ENCODE assay signal across 8 cellular contexts in genomic region chr11:86954288-86955110, GRCh38. TPM values are rescaled to one million over a fixed set of nuclear protein-coding genes. Genes with fewer than 3 reads are reported as not detected.
DNase-seq lines count a peak whose midpoint lies in the region; ATAC-seq and TF ChIP-seq lines count a peak whose summit lies in the region.

No MANE protein-coding gene starts in this region.

- TF ChIP-seq EP300 in esophagus muscularis mucosa (IDR thresholded peaks at IDR 0.05), result no peak
- no peak for TF ChIP-seq EP300 in neural cell (conservative IDR thresholded peaks at IDR 0.05; ENCODE audit: poor library complexity, severe bottlenecking)

- WGBS in GM23248 (ENCODE audit: low coverage in 1 of 2, low lambda C conversion rate in 2 of 2, missing lambda C conversion rate in 2 of 2), 2 experiments, result 3 to 4% methylated on average over 22 to 40 of the region's 43 CpGs
- WGBS in esophagus muscularis mucosa, result 12% methylated on average over 10 of the region's 43 CpGs

- H3K36me3 ChIP-seq in GM23248 (ENCODE audit: low read depth) (peaks cover 6% of the 10 kb centered on the region; the same call in 1 of the 2 replicates), SJSA1 (0 out of 2 replicates have a peak, but pooled peaks cover 2% of the 10 kb centered on the region), esophagus muscularis mucosa (peaks cover 0 to 22% (median 4%) of the 10 kb centered on the region in 4 donors), neural cell (ENCODE audit: insufficient read depth, low read length) (no peaks in the 10 kb centered on the region)

- no peak for ATAC-seq in HG02571 (IDR thresholded peaks at IDR 0.05; ENCODE audit: unreplicated experiment)

- H3K27ac ChIP-seq in GM23248 (peak overlapping the region; percentile 41), SJSA1 (no peak overlapping the region), esophagus muscularis mucosa (replicated peaks in 1 of 4) (peak overlapping the region; percentile 91 to 95 (median 94)), neural cell (ENCODE audit: low read length) (no peak overlapping the region)

- H3K9ac ChIP-seq in GM23248 (peak overlapping the region; percentile 78), neural cell (ENCODE audit: low read length) (peak overlapping the region; percentile 58)

- H3K27me3 ChIP-seq in GM23248 (replicated peaks; ENCODE audit: insufficient read depth) (no peaks in the 10 kb centered on the region), SJSA1 (replicated peaks) (no peaks in the 10 kb centered on the region), esophagus muscularis mucosa (no peaks in the 10 kb centered on the region), neural cell (ENCODE audit: insufficient read depth, low read depth, low read length) (no peaks in the 10 kb centered on the region)

- H4K20me1 ChIP-seq in GM23248 (ENCODE audit: insufficient read depth), result no peaks in the 10 kb centered on the region
- H4K20me1 ChIP-seq in neural cell (ENCODE audit: insufficient read depth), result no peaks in the 10 kb centered on the region

- in situ Hi-C loops in GM23248 (cut with MboI), result no loop called here

- peaks cover 0 to 3% of the 10 kb centered on the region in 2 donors for H3K36me3 Mint-ChIP-seq in CD14-positive monocyte

- intact Hi-C loops in CD14-positive monocyte (cut with micrococcal nuclease), result no loop called here
- intact Hi-C loops in esophagus muscularis mucosa (cut with DNase I), result loop anchor here (5.0 kb wide), 1 partner anchor 83 kb away; the partner anchor contains the start of gene TMEM135

- no peak for TF ChIP-seq RAD21 in neural cell (conservative IDR thresholded peaks at IDR 0.05)

- H2AFZ ChIP-seq in GM23248, result peak overlapping the region; percentile 69
- H2AFZ ChIP-seq in neural cell (ENCODE audit: low read depth, low read length), result peak overlapping the region; percentile 14

- TF ChIP-seq POLR2A in esophagus muscularis mucosa (IDR thresholded peaks at IDR 0.05; ENCODE audit: low read depth), result no peak

- peak overlapping the region in 1 of 7 donors; percentile 82 for H3K27ac Mint-ChIP-seq in CD14-positive monocyte

- H3K4me2 ChIP-seq in GM23248 (ENCODE audit: unreplicated experiment), result peak overlapping the region; percentile 86
- no peak overlapping the region for H3K4me2 ChIP-seq in neural cell (ENCODE audit: low read length)

- DNase-seq in CD14-positive monocyte (ENCODE audit: low spot score) (no peak), GM23248 (peak; percentile 59), SJSA1 (ENCODE audit: low read depth in 1 of 2, low spot score in 2 of 2) (no peak), esophagus muscularis mucosa (ENCODE audit: extremely low spot score) (no peak), epidermal melanocyte (ENCODE audit: insufficient read length, low spot score) (no peak)
- no peak for DNase-seq in activated effector memory CD4-positive, alpha-beta T cell treated with Interleukin-2 at 50 U/mL for 16 hours

- peaks cover 35% of the 10 kb centered on the region for H3F3A ChIP-seq in GM23248 (ENCODE audit: insufficient read depth)
- no peaks in the 10 kb centered on the region for H3F3A ChIP-seq in neural cell (ENCODE audit: insufficient read depth, low read length, poor library complexity, severe bottlenecking)

- H3K4me3 ChIP-seq in GM23248 (peak overlapping the region; percentile 90), SJSA1 (peak overlapping the region; percentile 74), esophagus muscularis mucosa (peak overlapping the region; percentile 73 to 97 (median 94)), neural cell (ENCODE audit: low read length) (peak overlapping the region; percentile 80)

- H3K79me2 ChIP-seq in GM23248 (ENCODE audit: insufficient read depth) (peaks cover 30% of the 10 kb centered on the region), neural cell (replicated peaks; ENCODE audit: insufficient read depth, low read length) (no peaks in the 10 kb centered on the region)

- H3K27me3 Mint-ChIP-seq in CD14-positive monocyte (ENCODE audit: low read depth in 3 of 3), result peaks cover 34 to 63% (median 40%) of the 10 kb centered on the region in 3 donors

- H3K9me3 Mint-ChIP-seq in CD14-positive monocyte, result peaks cover 0 to 10% (median 5%) of the 10 kb centered on the region in 7 donors

- H3K4me1 ChIP-seq in GM23248 (ENCODE audit: insufficient read depth) (peaks cover 36% of the 10 kb centered on the region), SJSA1 (replicated peaks) (peaks cover 18% of the 10 kb centered on the region), esophagus muscularis mucosa (peaks cover 51 to 65% (median 59%) of the 10 kb centered on the region in 4 donors)

- H3K4me1 Mint-ChIP-seq in CD14-positive monocyte, result peaks cover 20% of the 10 kb centered on the region

- H3K9me2 ChIP-seq in GM23248 (ENCODE audit: insufficient read depth) (no peaks in the 10 kb centered on the region), neural cell (ENCODE audit: insufficient read depth, low read length) (no peaks in the 10 kb centered on the region)

- peak overlapping the region; percentile 76 to 91 for H3K4me3 Mint-ChIP-seq in CD14-positive monocyte

- H3K9me3 ChIP-seq in GM23248 (ENCODE audit: low read depth), result no peaks in the 10 kb centered on the region
- no peaks in the 10 kb centered on the region for H3K9me3 ChIP-seq in SJSA1 (replicated peaks)
- H3K9me3 ChIP-seq in esophagus muscularis mucosa, result no peaks in the 10 kb centered on the region
- H3K9me3 ChIP-seq in neural cell (ENCODE audit: low read length), result no peaks in the 10 kb centered on the region

- TF ChIP-seq CTCF in CD14-positive monocyte (IDR thresholded peaks at IDR 0.05) (no peak), esophagus muscularis mucosa (IDR thresholded peaks at IDR 0.05) (no peak), neural cell (IDR thresholded peaks at IDR 0.05; ENCODE audit: poor library complexity, severe bottlenecking) (no peak)

TF ChIP-seq in neural cell, 6 proteins besides CTCF, POLR2A, EP300 and RAD21:
- TF ChIP-seq TAF1 (IDR thresholded peaks at IDR 0.05; ENCODE audit: low read depth), result no peak
- TF ChIP-seq MXI1 (conservative IDR thresholded peaks at IDR 0.05; ENCODE audit: poor library complexity, severe bottlenecking), result peak; percentile 53
TF ChIP-seq in neural cell: peak in this region for 1.

RNA-seq across cellular contexts. Expression of gene FZD4, which starts 0.7 kb away (rescaled TPM):
- polyA plus RNA-seq in CD14-positive monocyte, result not detected
- 19.1 and 21.3 TPM in 2 replicates for total RNA-seq in GM23248 (2014; rRNA removed; shearing (Covaris generic))
- polyA plus RNA-seq in GM23248 (2016; fragmentation: Nextera tagmentation; extraction: Ambion mirVana), result 7.8 and 8.3 TPM in 2 replicates
- 0.91 and 1.6 TPM in 2 replicates for total RNA-seq in SJSA1 (2014; rRNA removed; shearing (Covaris generic))
- total RNA-seq in esophagus muscularis mucosa, result 10 to 100 TPM; 23.7 to 42.3 (median 31.8) TPM
- polyA plus RNA-seq in neural cell, result 0.76 and 0.82 TPM in 2 replicates
- polyA minus RNA-seq in neural cell, result 1.9 TPM in 2 replicates

Comparison
In these comparisons a context has a peak if more than half of its experiments do, and no peak if none do; other contexts are left out.
1. H3K27ac ChIP-seq: peak in GM23248 (single experiment) and esophagus muscularis mucosa (4 of 4); none in SJSA1 (single experiment) and neural cell (single experiment).
2. Peak in every context shown above with its lines, with median percentiles within 50 percentile points of each other: H3K4me3 ChIP-seq.